In the genomic region with DNA sequence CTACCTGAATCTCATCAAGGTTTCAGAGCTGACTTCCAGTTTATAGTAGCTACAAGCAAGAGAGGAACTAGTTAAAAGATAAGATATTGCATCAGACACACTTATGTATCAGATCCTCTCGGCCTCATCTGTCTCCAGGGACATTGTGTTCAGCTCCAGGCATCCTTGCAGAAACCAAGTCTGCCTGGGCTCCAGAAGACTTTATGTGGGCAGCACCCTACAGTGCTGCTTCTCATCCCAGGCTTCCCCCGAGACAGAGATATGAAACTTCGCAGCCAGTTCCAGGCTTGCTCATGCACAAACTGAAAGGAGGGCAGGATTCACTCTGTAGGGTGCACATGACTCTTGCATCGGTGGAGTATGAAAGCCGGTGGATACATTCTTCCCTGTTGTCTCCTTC, we compare ENCODE assay signal across 20 cellular contexts. TPM values are rescaled to one million over a fixed set of nuclear protein-coding genes. Genes with fewer than 3 reads are reported as not detected.
DNase-seq lines count a peak whose midpoint lies in the region; ATAC-seq, FAIRE-seq and TF ChIP-seq lines count a peak whose summit lies in the region.
"Had no signal": no experiment of that assay in that cellular context is flagged by ENCODE, and none has a peak within 500 bp of the region (broad histone marks: within the 10 kb centered on the region; RNA-seq: fewer than 3 reads in every experiment).

No MANE protein-coding gene starts in this region.

- H3K9me1 ChIP-seq in IMR-90 (ENCODE audit: insufficient read depth, low read length) = no peaks in the 10 kb centered on the region

- TF ChIP-seq CTCF in IMR-90 (conservative IDR thresholded peaks at IDR 0.05; ENCODE audit: low read depth, low read length) (no peak), H1 (IDR thresholded peaks at IDR 0.05; ENCODE audit: control extremely low read depth in 1 of 3, insufficient read depth in 1 of 3, low read depth in 1 of 3, low read length in 3 of 3) (no peak)

- no peak overlapping the region for H2BK12ac ChIP-seq in H1 (ENCODE audit: low read depth, low read length)

- POLR2A ChIA-PET in IMR-90 (lab: Charles Lee; ENCODE audit: unreplicated experiment) = no interaction called here
- POLR2A ChIA-PET in H1 (lab: Charles Lee; ENCODE audit: partially characterized antibody) = no interaction called here

- no peak overlapping the region for H3K27ac ChIP-seq in IMR-90 (ENCODE audit: insufficient read depth, low read length)
- H3K27ac ChIP-seq in H1 (ENCODE audit: low read depth, low read length) = no peak overlapping the region

- H3K36me3 ChIP-seq in IMR-90 (ENCODE audit: control insufficient read depth, insufficient read depth, low read length) (no peaks in the 10 kb centered on the region), H1 (ENCODE audit: control insufficient read depth in 2 of 4, insufficient read depth in 4 of 4, low read length in 3 of 4) (no peaks in the 10 kb centered on the region), H7 (replicated peaks; ENCODE audit: control insufficient read depth, insufficient read depth, low read length) (no peaks in the 10 kb centered on the region)

- 20% methylated on average over 1 of the region's 5 CpGs; no CpG with 5 or more reads in 1 of the 2 experiments for WGBS in IMR-90 (ENCODE audit: extremely low coverage in 2 of 2, insufficient read length in 1 of 2), 2 experiments
- 97% methylated on average over 5 of the region's 5 CpGs; no CpG with 5 or more reads in 1 of the 2 experiments for WGBS in H1 (ENCODE audit: extremely low coverage in 1 of 2, insufficient coverage in 1 of 2, insufficient read length in 1 of 2, insufficient replicate concordance in 2 of 2, low coverage in 1 of 2, low lambda C conversion rate in 2 of 2, missing lambda C conversion rate in 1 of 2), 2 experiments

- H3K4me3 ChIP-seq in IMR-90 (ENCODE audit: insufficient read depth, low read depth, low read length) = no peak overlapping the region
- H3K4me3 ChIP-seq in H1 (ENCODE audit: extremely low read depth in 1 of 4, insufficient read depth in 2 of 4, low read depth in 3 of 4, low read length in 4 of 4) = no peak overlapping the region
- no peak overlapping the region for H3K4me3 ChIP-seq in H7 (ENCODE audit: insufficient read depth, low read depth, low read length)

- H2BK15ac ChIP-seq in IMR-90 (ENCODE audit: low read depth, low read length) = no peak overlapping the region
- H2BK15ac ChIP-seq in H1 (ENCODE audit: low read length) = no peak overlapping the region

- H2AK5ac ChIP-seq in IMR-90 (ENCODE audit: low read depth, low read length) = no peak overlapping the region
- no peak overlapping the region for H2AK5ac ChIP-seq in H1 (ENCODE audit: low read depth, low read length)

- no TSS peak for BruUV-seq in IMR-90 (replicated peaks; lab: Mats Ljungman, UMichigan)

- ATAC-seq in IMR-90 (ENCODE audit: low read depth) (no peak), HG03565 (IDR thresholded peaks at IDR 0.05; ENCODE audit: unreplicated experiment) (no peak)
- ATAC-seq: SK-N-SH treated with all-trans-retinoic acid at 6 μM for 48 hours, T-cell had no signal

- H4K91ac ChIP-seq in IMR-90 (ENCODE audit: insufficient read depth, low read depth, low read length) (no peak overlapping the region), H1 (replicated peaks; ENCODE audit: insufficient read length, low read length) (no peak overlapping the region)

- H2AFZ ChIP-seq in IMR-90 (replicated peaks; ENCODE audit: low read length, poor library complexity) (peak overlapping the region; percentile 14), H1 (ENCODE audit: low read length) (peak overlapping the region; percentile 23; the same call in 1 of the 2 replicates)

- H2BK20ac ChIP-seq in IMR-90 (ENCODE audit: low read depth, low read length) (no peak overlapping the region), H1 (ENCODE audit: low read length) (no peak overlapping the region)

- no peak overlapping the region for H2AK9ac ChIP-seq in IMR-90 (replicated peaks; ENCODE audit: low read depth, low read length, poor library complexity)

- H3K4me1 ChIP-seq in IMR-90 (ENCODE audit: control insufficient read depth, insufficient read depth, low read length) (no peaks in the 10 kb centered on the region), H1 (replicated peaks in 1 of 4; ENCODE audit: control insufficient read depth in 3 of 4, insufficient read depth in 4 of 4, low read length in 3 of 4) (no peaks in the 10 kb centered on the region)

- CTCF ChIA-PET in IMR-90 (lab: Yijun Ruan, JAX) = no interaction called here
- CTCF ChIA-PET in H1 (lab: Charles Lee; ENCODE audit: partially characterized antibody) = interaction anchor here (1.5 to 7.0 kb wide), 3 partner anchors 175 to 229 kb away, joined by 4 to 83 read pairs (median 14); no protein-coding TSS in a partner anchor

- H2BK5ac ChIP-seq in IMR-90 (ENCODE audit: low read depth, low read length, poor library complexity, severe bottlenecking) = no peak overlapping the region
- no peak overlapping the region for H2BK5ac ChIP-seq in H1 (ENCODE audit: low read depth, low read length)

- H3K18ac ChIP-seq in IMR-90 (ENCODE audit: low read depth, low read length) (no peak overlapping the region), H1 (ENCODE audit: extremely low read depth, low read length) (no peak overlapping the region)

- H3K14ac ChIP-seq in IMR-90 (replicated peaks; ENCODE audit: low read depth, low read length) (no peak overlapping the region), H1 (ENCODE audit: insufficient read length) (no peak overlapping the region)

- H3K27me3 ChIP-seq in IMR-90 (ENCODE audit: control insufficient read depth, insufficient read depth, low read length) (peaks cover 4% of the 10 kb centered on the region), H1 (replicated peaks in 1 of 4; ENCODE audit: control insufficient read depth in 3 of 4, extremely low read depth in 1 of 4, insufficient read depth in 3 of 4, low read length in 3 of 4) (no peaks in the 10 kb centered on the region), H7 (ENCODE audit: control insufficient read depth, insufficient read depth, low read length) (no peaks in the 10 kb centered on the region)

- H4K5ac ChIP-seq in IMR-90 (ENCODE audit: low read depth, low read length) = no peak overlapping the region
- no peak overlapping the region for H4K5ac ChIP-seq in H1 (ENCODE audit: insufficient read length, low read depth, low read length)

- no peak for TF ChIP-seq POLR2A in IMR-90 (IDR thresholded peaks at IDR 0.05; ENCODE audit: low read depth, low read length)
- no peak for TF ChIP-seq POLR2A in H1 (IDR thresholded peaks at IDR 0.05; ENCODE audit: control extremely low read depth in 1 of 2, low read depth in 2 of 2, low read length in 2 of 2)

- H3K23me2 ChIP-seq in H1 (ENCODE audit: low read depth, low read length) = no peaks in the 10 kb centered on the region; the same call in 1 of the 2 replicates

- no peak overlapping the region for H3K23ac ChIP-seq in IMR-90 (ENCODE audit: low read depth, low read length)
- no peak overlapping the region for H3K23ac ChIP-seq in H1 (ENCODE audit: insufficient read length)

- TF ChIP-seq RAD21 in IMR-90 (IDR thresholded peaks at IDR 0.05; ENCODE audit: low read length) = no peak
- TF ChIP-seq RAD21 in H1 (IDR thresholded peaks at IDR 0.05 in 1 of 2, conservative IDR thresholded peaks at IDR 0.05 in 1 of 2; ENCODE audit: low read depth in 2 of 2, low read length in 2 of 2) = no peak

- no peak for TF ChIP-seq EP300 in H1 (IDR thresholded peaks at IDR 0.05; ENCODE audit: borderline replicate concordance in 1 of 2, low read depth in 2 of 2, low read length in 2 of 2)

- H3K9ac ChIP-seq in IMR-90 (ENCODE audit: low read depth, low read length) (no peak overlapping the region), H1 (replicated peaks in 1 of 4; ENCODE audit: extremely low read depth in 1 of 4, low read depth in 3 of 4, low read length in 3 of 4) (no peak overlapping the region)

- H2BK120ac ChIP-seq in IMR-90 (ENCODE audit: low read depth, low read length) (no peak overlapping the region), H1 (replicated peaks; ENCODE audit: low read depth, low read length) (no peak overlapping the region)

- peak; percentile 6 for DNase-seq in Ammon's horn (ENCODE audit: low spot score)
- no peak for DNase-seq in IMR-90
- peak; percentile 59 for DNase-seq in SK-MEL-5 (ENCODE audit: low read depth, low spot score)
- no peak for DNase-seq in H1 (ENCODE audit: low read depth in 1 of 2, low spot score in 2 of 2)
- DNase-seq in H7 = no peak
- no peak for DNase-seq in activated CD4-positive, alpha-beta T cell treated with anti-CD3 and anti-CD28 coated beads for 48 hours
- no peak for DNase-seq in NCI-H526 treated with DMSO at 0.1 percent for 48 hours (lab: John Stamatoyannopoulos, UW)
- DNase-seq: C1 segment of cervical spinal cord, DMS79, NCI-H1048, NCI-H1436, NCI-H1930, NCI-H2171, NCI-H69, SHP77, T-cell had no signal

- H3K9me3 ChIP-seq in IMR-90 (ENCODE audit: control insufficient read depth, insufficient read depth, low read length) (no peaks in the 10 kb centered on the region), H1 (ENCODE audit: insufficient read depth in 2 of 2, low read depth in 1 of 2, low read length in 1 of 2) (no peaks in the 10 kb centered on the region)

- no peak overlapping the region for H3K4ac ChIP-seq in IMR-90 (ENCODE audit: low read depth, low read length)
- no peak overlapping the region for H3K4ac ChIP-seq in H1 (replicated peaks; ENCODE audit: insufficient read length, low read depth, low read length)

- intact Hi-C loops in IMR-90 (cut with micrococcal nuclease) = no loop called here

- H3K56ac ChIP-seq in IMR-90 (ENCODE audit: extremely low read depth, insufficient read depth, low read length) (no peak overlapping the region), H1 (replicated peaks; ENCODE audit: insufficient read length, low read depth, low read length) (no peak overlapping the region)

- in situ Hi-C loops in IMR-90 (cut with MboI; ENCODE audit: low sequenced_read_pairs) (no loop called here), SK-MEL-5 (cut with HindIII; ENCODE audit: low pct_unique_long_range_greater_than_20kb, low sequenced_read_pairs) (loop anchor here (25.0 kb wide), 1 partner anchor 198 kb away; no protein-coding TSS in a partner anchor)

- H4K20me1 ChIP-seq in IMR-90 (ENCODE audit: insufficient read depth, low read length) (no peaks in the 10 kb centered on the region), H1 (replicated peaks in 1 of 2; ENCODE audit: control insufficient read depth in 1 of 2, insufficient read depth in 2 of 2, low read length in 2 of 2) (no peaks in the 10 kb centered on the region)

- H3K79me1 ChIP-seq in IMR-90 (ENCODE audit: low read depth in 1 of 2, low read length in 2 of 2) (no peaks in the 10 kb centered on the region), H1 (ENCODE audit: low read depth, low read length) (no peaks in the 10 kb centered on the region)

- dilution Hi-C loops in IMR-90 (cut with HindIII; ENCODE audit: low sequenced_read_pairs, unreplicated experiment) = loop anchor here (25.0 kb wide), 1 partner anchor 173 kb away; no protein-coding TSS in a partner anchor

- no peaks in the 10 kb centered on the region for H3K79me2 ChIP-seq in H1 (ENCODE audit: control insufficient read depth in 1 of 2, insufficient read depth in 2 of 2, low read length in 2 of 2)

- H4K8ac ChIP-seq in IMR-90 (ENCODE audit: low read depth in 2 of 2, low read length in 2 of 2) (no peak overlapping the region), H1 (ENCODE audit: extremely low read depth, insufficient read depth, low read length) (no peak overlapping the region)

- no peak overlapping the region for H3K4me2 ChIP-seq in IMR-90 (ENCODE audit: low read depth, low read length)
- no peak overlapping the region for H3K4me2 ChIP-seq in H1 (ENCODE audit: insufficient read depth in 1 of 2, low read depth in 2 of 2, low read length in 2 of 2)

- no peak for FAIRE-seq in H1 (lab: Jason Lieb, UNC)

RNA-seq across cellular contexts. Expression of gene FOXB2, which starts 33.9 kb away (rescaled TPM):
- total RNA-seq in IMR-90 (2012; rRNA removed) = not detected in 2 replicates
- polyA plus RNA-seq in IMR-90 (2012; rRNA removed) (not detected in 2 replicates), H1 (2011; rRNA removed) (0.15 and 0.30 TPM in 2 replicates)
- not detected in 2 replicates for polyA plus RNA-seq in IMR-90 (2012; cell fraction: cytosol; rRNA removed)
- polyA plus RNA-seq in IMR-90 (2012; cell fraction: nucleus; rRNA removed; ENCODE audit: low replicate concordance) = not detected in 2 replicates
- total RNA-seq in SK-MEL-5 (2014; rRNA removed; shearing (Covaris generic)) = not detected in 2 replicates
- polyA plus RNA-seq in SK-MEL-5 (2015; cell fraction: cytosol; rRNA removed) = not detected in 2 replicates
- not detected in 2 replicates for polyA plus RNA-seq in SK-MEL-5 (2015; cell fraction: nucleus; rRNA removed)
- total RNA-seq in H1 (2021; fragmentation: NEBNext Ultra II Directional; extraction: Animal tissue kit (Norgen Biotek cat#: 25700)) = 0.22 and 0.25 TPM in 2 replicates
- polyA plus RNA-seq in H1 (2011; cell fraction: cytosol; rRNA removed) = 0.17 TPM
- 0.20 TPM for polyA plus RNA-seq in H1 (2011; cell fraction: nucleus; rRNA removed)
- polyA plus RNA-seq in H1 (2012, experiment 1 of 2) = 0.32 TPM in 1 of 4 replicates, not detected in the others
- 0.13 TPM for polyA plus RNA-seq in H1 (2012, experiment 2 of 2)
- 0.14 TPM for polyA plus RNA-seq in H1 (2013, experiment 1 of 2)
- 0.13 TPM for polyA plus RNA-seq in H1 (2013, experiment 2 of 2)
- polyA minus RNA-seq in H1 (2011; rRNA and poly(A)+ RNA removed) = not detected in 2 replicates
- not detected for polyA minus RNA-seq in H1 (2011; cell fraction: cytosol; rRNA and poly(A)+ RNA removed)
- 0.50 TPM for polyA minus RNA-seq in H1 (2011; cell fraction: nucleus; rRNA and poly(A)+ RNA removed)
- 0.90 TPM in 1 of 2 replicates, not detected in the other for total RNA-seq in H7 (2014; rRNA removed; shearing (Covaris generic))
- total RNA-seq: A172, RPMI7951, T-cell had no signal

Comparison
In these comparisons a context has a peak if more than half of its experiments do, and no peak if none do; other contexts are left out.
1. DNase-seq: peak in Ammon's horn (single experiment) and SK-MEL-5 (single experiment); none in IMR-90 (single experiment), H1 (0 of 2), H7 (single experiment), activated CD4-positive, alpha-beta T cell treated with anti-CD3 and anti-CD28 coated beads for 48 hours (single experiment) and NCI-H526 treated with DMSO at 0.1 percent for 48 hours (single experiment).